Comparison of ENCODE assay signal across 27 cellular contexts in the genomic region with DNA sequence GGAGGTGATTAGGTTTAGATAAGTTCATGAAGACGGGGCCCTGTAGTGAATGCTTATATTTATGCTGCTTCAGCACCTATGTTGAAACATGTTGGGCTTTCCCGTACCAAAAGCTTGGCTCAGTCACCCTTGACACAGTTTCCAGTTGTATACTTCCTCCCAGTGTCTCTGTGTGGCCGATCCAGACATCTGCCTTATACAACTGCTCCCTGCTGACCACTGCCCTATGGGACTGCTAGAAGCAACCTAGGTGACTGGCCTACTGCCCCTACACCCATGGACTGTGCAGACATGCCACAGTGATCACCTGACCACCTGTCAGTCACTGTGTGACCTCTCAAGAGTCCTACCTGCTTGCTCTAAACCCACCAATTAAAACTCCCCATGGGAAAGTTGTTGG.
"Had no signal": no experiment of that assay in that cellular context is flagged by ENCODE, and none has a peak within 500 bp of the region (broad histone marks: within the 10 kb centered on the region; RNA-seq: fewer than 3 reads in every experiment).

No MANE protein-coding gene starts in this region.

- H3K4me3 ChIP-seq: gastrocnemius medialis, heart left ventricle, hepatocyte, lower lobe of right lung, prostate gland, right atrium auricular region, skin epidermis, spleen, thoracic aorta, tibial nerve, upper lobe of left lung, uterus had no signal

- H3K4me2 ChIP-seq: hepatocyte had no signal

- H3K36me3 Mint-ChIP-seq: natural killer cell had no signal

- H3K4me3 Mint-ChIP-seq: endodermal cell; natural killer cell; stimulated activated memory B cell treated with anti-CD40 and anti-IgM and Interleukin-4, amounts not matched to agents 10 μg/mL and 1 μg/mL and 100 μg/mL, for 72 hours had no signal

- H3K9me3 ChIP-seq: gastrocnemius medialis, heart left ventricle, lower lobe of right lung, neutrophil, prostate gland, right atrium auricular region, spleen, thoracic aorta, tibial nerve, upper lobe of left lung, uterus had no signal

- H3K27ac ChIP-seq: epithelial cell of prostate, gastrocnemius medialis, heart left ventricle, hepatocyte, lower lobe of right lung, neutrophil, prostate gland, right atrium auricular region, skin epidermis, thoracic aorta, tibial nerve, uterus had no signal

- H3K27me3 ChIP-seq: gastrocnemius medialis, heart left ventricle, hepatocyte, neutrophil, right atrium auricular region, spleen, tibial nerve, upper lobe of left lung, uterus had no signal

- H3K36me3 ChIP-seq: gastrocnemius medialis, heart left ventricle, lower lobe of right lung, neutrophil, prostate gland, right atrium auricular region, spleen, thoracic aorta, tibial nerve, upper lobe of left lung, uterus had no signal

- H3K9me3 Mint-ChIP-seq: endodermal cell; natural killer cell; stimulated activated memory B cell treated with anti-CD40 and anti-IgM and Interleukin-4, amounts not matched to agents 10 μg/mL and 1 μg/mL and 100 μg/mL, for 72 hours had no signal

- FAIRE-seq: colon, islet of Langerhans had no signal

- H3K4me1 Mint-ChIP-seq: natural killer cell had no signal

- DNase-seq: effector CD8-positive, alpha-beta T cell; endodermal cell; foreskin fibroblast; gastrocnemius medialis; heart left ventricle; left cardiac atrium; left ventricle myocardium superior; lower lobe of right lung; natural killer cell; spleen; stimulated activated CD4-positive, alpha-beta T cell treated with anti-CD3 and anti-CD28 coated beads, Interleukin-4, amount 100 ng/mL, for 4 hours; stimulated activated naive CD8-positive, alpha-beta T cell treated with anti-CD3 and anti-CD28 coated beads, Interleukin-15, Interleukin-2, amounts not matched to agents 100 U/mL and 50 U/mL, for 24 hours; substantia nigra; upper lobe of left lung; uterus had no signal

- ATAC-seq: esophagus mucosa; gastrocnemius medialis; heart left ventricle; left cardiac atrium; left ventricle myocardium superior; stimulated activated memory B cell treated with anti-CD40 and anti-IgM and Interleukin-4, amounts not matched to agents 10 μg/mL and 1 μg/mL and 100 μg/mL, for 72 hours; stimulated activated naive CD8-positive, alpha-beta T cell treated with anti-CD3 and anti-CD28 coated beads, Interleukin-15, Interleukin-2, amounts not matched to agents 100 U/mL and 50 U/mL, for 24 hours had no signal

- H3K27ac Mint-ChIP-seq: endodermal cell; natural killer cell; stimulated activated memory B cell treated with anti-CD40 and anti-IgM and Interleukin-4, amounts not matched to agents 10 μg/mL and 1 μg/mL and 100 μg/mL, for 72 hours had no signal

- H3K4me1 ChIP-seq: gastrocnemius medialis, prostate gland, right atrium auricular region, spleen, tibial nerve, uterus had no signal

- H3K27me3 Mint-ChIP-seq: stimulated activated memory B cell treated with anti-CD40 and anti-IgM and Interleukin-4, amounts not matched to agents 10 μg/mL and 1 μg/mL and 100 μg/mL, for 72 hours had no signal
